Comparison of ENCODE assay signal across 8 cellular contexts in the genomic region with DNA sequence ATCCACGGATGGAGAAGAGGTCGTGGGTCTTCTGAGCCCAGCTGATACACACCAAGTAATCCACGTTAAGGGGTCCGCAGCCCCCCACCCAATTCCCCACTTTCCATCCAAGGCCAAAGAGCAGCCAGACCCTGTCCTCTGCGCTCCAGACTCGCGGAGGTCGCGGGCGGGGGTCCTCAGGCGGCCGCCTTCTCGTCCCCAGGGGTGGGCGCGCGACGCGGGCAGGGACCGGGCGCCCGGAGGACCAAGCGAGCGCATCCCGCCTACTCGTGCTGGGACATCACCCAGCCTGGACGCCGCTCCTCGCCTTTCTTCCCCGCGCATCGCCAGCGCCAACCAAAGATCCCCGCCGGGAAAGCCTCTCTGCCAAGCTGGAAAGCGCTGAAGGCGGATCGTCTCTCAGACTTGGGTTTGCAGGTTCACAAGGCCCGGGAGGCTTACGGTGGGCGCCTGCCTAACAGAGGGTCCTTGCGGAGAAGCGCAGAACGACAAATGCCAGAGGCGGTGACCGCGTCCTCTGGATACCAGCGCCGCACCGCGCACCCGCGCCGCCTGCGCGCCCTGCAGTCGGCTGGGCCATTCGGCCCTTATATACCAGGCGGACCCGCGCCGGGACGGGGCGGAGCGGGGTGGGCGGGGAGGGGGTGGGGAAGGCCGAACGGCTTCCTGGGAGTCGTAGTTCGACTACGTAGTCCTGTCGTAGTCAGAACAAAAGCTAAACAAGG.
DNase-seq lines count a peak whose midpoint lies in the region; ATAC-seq and TF ChIP-seq lines count a peak whose summit lies in the region.

No MANE protein-coding gene starts in this region.

- H3K18ac ChIP-seq in mesenchymal stem cell (ENCODE audit: low read depth in 1 of 2, low read length in 2 of 2), result no peak overlapping the region

- H3K4me3 ChIP-seq in GM12864 (ENCODE audit: low read depth, low read length), result peak overlapping the region; percentile 57
- H3K4me3 ChIP-seq in endocrine pancreas (ENCODE audit: control insufficient read depth, insufficient read depth, low read length), result peak overlapping the region; percentile 67
- peak overlapping the region; percentile 95 to 97 for H3K4me3 ChIP-seq in mesenchymal stem cell (ENCODE audit: insufficient read depth in 1 of 2, low read depth in 1 of 2, low read length in 2 of 2)

- H2AK5ac ChIP-seq in mesenchymal stem cell (ENCODE audit: low read length, severe bottlenecking), result no peak overlapping the region

- CTCF ChIA-PET in activated CD4-positive, alpha-beta memory T cell treated with anti-CD3 and anti-CD28 coated beads for 36 hours (lab: Charles Lee), result interaction anchor here (1.0 to 1.9 kb wide), 3 partner anchors 32 to 135 kb away, joined by 3 to 6 read pairs (median 3); no protein-coding TSS in a partner anchor

- no peak overlapping the region for H2BK12ac ChIP-seq in mesenchymal stem cell (ENCODE audit: low read length in 2 of 2)

- POLR2A ChIA-PET in activated CD4-positive, alpha-beta memory T cell treated with anti-CD3 and anti-CD28 coated beads for 36 hours (lab: Charles Lee), result interaction anchor here (0.8 kb wide), 1 partner anchor 721 kb away, joined by 3 read pairs; no protein-coding TSS in a partner anchor

- H3K27ac ChIP-seq in mesenchymal stem cell (ENCODE audit: low read length, poor library complexity, severe bottlenecking), result peak overlapping the region; percentile 16

- H3K27ac Mint-ChIP-seq in activated CD4-positive, alpha-beta memory T cell treated with anti-CD3 and anti-CD28 coated beads for 36 hours, result no peak overlapping the region

- H2AFZ ChIP-seq in mesenchymal stem cell (ENCODE audit: low read depth, low read length), result peak overlapping the region; percentile 33

- no peak overlapping the region for H2BK15ac ChIP-seq in mesenchymal stem cell (ENCODE audit: low read depth, poor library complexity, severe bottlenecking)

- peak overlapping the region in 1 of 2 experiments; percentile 73 for H3K23ac ChIP-seq in mesenchymal stem cell (ENCODE audit: low read length in 2 of 2)

- H3K9me3 ChIP-seq in endocrine pancreas (ENCODE audit: control insufficient read depth, low read length) (no peaks in the 10 kb centered on the region), mesenchymal stem cell (ENCODE audit: control insufficient read depth, low read length) (no peaks in the 10 kb centered on the region)

- peaks cover 32% of the 10 kb centered on the region for H3K4me1 Mint-ChIP-seq in activated CD4-positive, alpha-beta memory T cell treated with anti-CD3 and anti-CD28 coated beads for 36 hours (ENCODE audit: low read depth)

- H4K91ac ChIP-seq in mesenchymal stem cell (ENCODE audit: low read length), result no peak overlapping the region

- no peaks in the 10 kb centered on the region for H3K36me3 Mint-ChIP-seq in activated CD4-positive, alpha-beta memory T cell treated with anti-CD3 and anti-CD28 coated beads for 36 hours

- H3K27me3 ChIP-seq in endocrine pancreas (ENCODE audit: control insufficient read depth, insufficient read depth, low read length), result no peaks in the 10 kb centered on the region
- H3K27me3 ChIP-seq in mesenchymal stem cell (ENCODE audit: control insufficient read depth in 1 of 2, insufficient read depth in 1 of 2, low read length in 2 of 2), result peaks cover 0 to 14% of the 10 kb centered on the region in 2 experiments

- intact Hi-C loops in activated CD4-positive, alpha-beta memory T cell treated with anti-CD3 and anti-CD28 coated beads for 36 hours (cut with micrococcal nuclease), result loop anchor here (2.0 kb wide), 1 partner anchor 32 kb away; no protein-coding TSS in a partner anchor

- no peak overlapping the region for H2BK120ac ChIP-seq in mesenchymal stem cell (ENCODE audit: low read depth, low read length)

- no peaks in the 10 kb centered on the region for H3K79me1 ChIP-seq in mesenchymal stem cell (replicated peaks; ENCODE audit: low read length, poor library complexity, severe bottlenecking)

- H3K27me3 Mint-ChIP-seq in activated CD4-positive, alpha-beta memory T cell treated with anti-CD3 and anti-CD28 coated beads for 36 hours, result peaks cover 35% of the 10 kb centered on the region

- H4K8ac ChIP-seq in mesenchymal stem cell (ENCODE audit: low read length), result peak overlapping the region; percentile 24

- WGBS in mesenchymal stem cell, result under 1% methylated on average over 67 of the region's 71 CpGs

- H3K36me3 ChIP-seq in endocrine pancreas (ENCODE audit: control insufficient read depth, insufficient read depth, low read length), result no peaks in the 10 kb centered on the region
- no peaks in the 10 kb centered on the region for H3K36me3 ChIP-seq in mesenchymal stem cell (ENCODE audit: control insufficient read depth in 1 of 2, insufficient read depth in 2 of 2, low read depth in 1 of 2, low read length in 2 of 2)

- peak overlapping the region; percentile 89 for H3K4me2 ChIP-seq in mesenchymal stem cell (ENCODE audit: low read length, poor library complexity, severe bottlenecking)

- H3K9ac ChIP-seq in endocrine pancreas (ENCODE audit: control insufficient read depth, insufficient read depth, low read length), result peak overlapping the region; percentile 92
- peak overlapping the region; percentile 87 for H3K9ac ChIP-seq in mesenchymal stem cell (ENCODE audit: low read length)

- no peaks in the 10 kb centered on the region for H3K9me3 Mint-ChIP-seq in activated CD4-positive, alpha-beta memory T cell treated with anti-CD3 and anti-CD28 coated beads for 36 hours

- no peaks in the 10 kb centered on the region for H3K4me1 ChIP-seq in endocrine pancreas (ENCODE audit: control insufficient read depth, insufficient read depth, low read length)
- peaks cover 13% of the 10 kb centered on the region for H3K4me1 ChIP-seq in mesenchymal stem cell (ENCODE audit: control insufficient read depth, insufficient read depth, low read depth, low read length)

- DNase-seq in GM12864 (ENCODE audit: low read depth), result no peak
- peak; percentile 55 for DNase-seq in NCI-H2196 treated with DMSO at 0.1 percent for 48 hours (lab: John Stamatoyannopoulos, UW; ENCODE audit: unreplicated experiment)
- DNase-seq in activated CD4-positive, alpha-beta memory T cell treated with anti-CD3 and anti-CD28 coated beads for 36 hours, result peak; percentile 78
- peak; percentile 85 for DNase-seq in mesenchymal stem cell
- peak; percentile 29 to 49 (median 39) for DNase-seq in stimulated activated CD4-positive, alpha-beta T cell treated with anti-CD3 and anti-CD28 coated beads, TNF-alpha, amount 100 ng/mL, for 48 hours (ENCODE audit: low read depth in 3 of 3)

- H2BK5ac ChIP-seq in mesenchymal stem cell (ENCODE audit: low read depth, low read length, poor library complexity, severe bottlenecking), result peak overlapping the region; percentile 92

- TF ChIP-seq CTCF in GM12864 (IDR thresholded peaks at IDR 0.05; ENCODE audit: low read depth, low read length, missing control alignments), result no peak

- peak; percentile 69 for ATAC-seq in HG02642 (IDR thresholded peaks at IDR 0.05; ENCODE audit: poor library complexity, unreplicated experiment)
- no peak for ATAC-seq in HG03439 (IDR thresholded peaks at IDR 0.05; ENCODE audit: unreplicated experiment)

- no peak overlapping the region for H3K14ac ChIP-seq in mesenchymal stem cell (ENCODE audit: low read length in 2 of 2)

- peak overlapping the region; percentile 82 for H3K4me3 Mint-ChIP-seq in activated CD4-positive, alpha-beta memory T cell treated with anti-CD3 and anti-CD28 coated beads for 36 hours

- no peak overlapping the region for H3K4ac ChIP-seq in mesenchymal stem cell (ENCODE audit: low read depth in 1 of 2, low read length in 2 of 2)
